Comparison of ENCODE assay signal across 21 cellular contexts in genomic region chr11:34232810-34233209, GRCh38.
DNase-seq lines count a peak whose midpoint lies in the region; ATAC-seq, FAIRE-seq and TF ChIP-seq lines count a peak whose summit lies in the region.
"Had no signal": no experiment of that assay in that cellular context is flagged by ENCODE, and none has a peak within 500 bp of the region (broad histone marks: within the 10 kb centered on the region; RNA-seq: fewer than 3 reads in every experiment).

No MANE protein-coding gene starts in this region.

- no peak overlapping the region for H3K27ac ChIP-seq in kidney (ENCODE audit: low read depth in 2 of 2, low read length in 2 of 2)
- H3K27ac ChIP-seq: C4-2B had no signal

- no peak for DNase-seq in activated naive CD8-positive, alpha-beta T cell treated with anti-CD3 and anti-CD28 coated beads, Interleukin-2, amount 50 U/mL, for 24 hours
- no peak for DNase-seq in activated naive CD8-positive, alpha-beta T cell treated with anti-CD3 and anti-CD28 coated beads for 36 hours
- DNase-seq in GM12891 (ENCODE audit: insufficient read length, low spot score): no peak
- DNase-seq in activated T-helper 1 cell treated with anti-CD3 and anti-CD28 coated beads, Interleukin-12 subunit alpha, Interleukin-12 subunit beta, Interleukin-2, Interleukin-4 antibody, amounts not matched to agents 30 ng/mL and 10 ng/mL and 1 ng/mL, durations not matched to agents 14 hours and 24 hours and 36 hours (ENCODE audit: low spot score): no peak
- no peak for DNase-seq in kidney
- DNase-seq: ACHN; CD8-positive, alpha-beta T cell; COR-L47; DMS153; DND-41; GDM1; HCEC 1CT; HFFc6 had no signal

- H3K4me1 Mint-ChIP-seq in activated naive CD8-positive, alpha-beta T cell treated with anti-CD3 and anti-CD28 coated beads, Interleukin-2, amount 50 U/mL, for 24 hours: peaks cover 67% of the 10 kb centered on the region
- H3K4me1 Mint-ChIP-seq in activated naive CD8-positive, alpha-beta T cell treated with anti-CD3 and anti-CD28 coated beads for 36 hours: peaks cover 44% of the 10 kb centered on the region
- peaks cover 52% of the 10 kb centered on the region for H3K4me1 Mint-ChIP-seq in activated T-helper 1 cell treated with anti-CD3 and anti-CD28 coated beads, Interleukin-12 subunit alpha, Interleukin-12 subunit beta, Interleukin-2, Interleukin-4 antibody, amounts not matched to agents 30 ng/mL and 10 ng/mL and 1 ng/mL, durations not matched to agents 14 hours and 24 hours and 36 hours (ENCODE audit: low read depth)
- peaks cover 53% of the 10 kb centered on the region for H3K4me1 Mint-ChIP-seq in stimulated activated memory B cell treated with anti-CD40 and anti-IgM and Interleukin-4, amounts not matched to agents 10 μg/mL and 1 μg/mL and 100 μg/mL, for 72 hours

- peak overlapping the region; percentile 60 for H3K27ac Mint-ChIP-seq in activated naive CD8-positive, alpha-beta T cell treated with anti-CD3 and anti-CD28 coated beads, Interleukin-2, amount 50 U/mL, for 24 hours
- no peak overlapping the region for H3K27ac Mint-ChIP-seq in activated naive CD8-positive, alpha-beta T cell treated with anti-CD3 and anti-CD28 coated beads for 36 hours
- H3K27ac Mint-ChIP-seq in activated T-helper 1 cell treated with anti-CD3 and anti-CD28 coated beads, Interleukin-12 subunit alpha, Interleukin-12 subunit beta, Interleukin-2, Interleukin-4 antibody, amounts not matched to agents 30 ng/mL and 10 ng/mL and 1 ng/mL, durations not matched to agents 14 hours and 24 hours and 36 hours: peak overlapping the region; percentile 52
- peak overlapping the region; percentile 95 for H3K27ac Mint-ChIP-seq in stimulated activated memory B cell treated with anti-CD40 and anti-IgM and Interleukin-4, amounts not matched to agents 10 μg/mL and 1 μg/mL and 100 μg/mL, for 72 hours
- H3K27ac Mint-ChIP-seq: CD8-positive, alpha-beta T cell; HFFc6 had no signal

- H3K9ac ChIP-seq in kidney (ENCODE audit: low read length in 2 of 2): no peak overlapping the region

- no peaks in the 10 kb centered on the region for H3K36me3 ChIP-seq in kidney (ENCODE audit: control insufficient read depth in 1 of 2, insufficient read depth in 2 of 2, low read length in 2 of 2)

- H3K4me3 ChIP-seq in kidney (ENCODE audit: low read length in 2 of 2): no peak overlapping the region
- H3K4me3 ChIP-seq: K562 had no signal

- no peak overlapping the region for H3K4me3 Mint-ChIP-seq in activated naive CD8-positive, alpha-beta T cell treated with anti-CD3 and anti-CD28 coated beads, Interleukin-2, amount 50 U/mL, for 24 hours
- H3K4me3 Mint-ChIP-seq in activated naive CD8-positive, alpha-beta T cell treated with anti-CD3 and anti-CD28 coated beads for 36 hours: no peak overlapping the region
- no peak overlapping the region for H3K4me3 Mint-ChIP-seq in activated T-helper 1 cell treated with anti-CD3 and anti-CD28 coated beads, Interleukin-12 subunit alpha, Interleukin-12 subunit beta, Interleukin-2, Interleukin-4 antibody, amounts not matched to agents 30 ng/mL and 10 ng/mL and 1 ng/mL, durations not matched to agents 14 hours and 24 hours and 36 hours
- H3K4me3 Mint-ChIP-seq in stimulated activated memory B cell treated with anti-CD40 and anti-IgM and Interleukin-4, amounts not matched to agents 10 μg/mL and 1 μg/mL and 100 μg/mL, for 72 hours: no peak overlapping the region
- H3K4me3 Mint-ChIP-seq: CD8-positive, alpha-beta T cell; HFFc6 had no signal

- no peak for TF ChIP-seq POLR2A in GM12891 (IDR thresholded peaks at IDR 0.05; ENCODE audit: low read depth, low read length)

- no peaks in the 10 kb centered on the region for H3K36me3 Mint-ChIP-seq in activated naive CD8-positive, alpha-beta T cell treated with anti-CD3 and anti-CD28 coated beads, Interleukin-2, amount 50 U/mL, for 24 hours (ENCODE audit: low read depth)
- H3K36me3 Mint-ChIP-seq in activated naive CD8-positive, alpha-beta T cell treated with anti-CD3 and anti-CD28 coated beads for 36 hours: no peaks in the 10 kb centered on the region
- peaks cover 7% of the 10 kb centered on the region for H3K36me3 Mint-ChIP-seq in activated T-helper 1 cell treated with anti-CD3 and anti-CD28 coated beads, Interleukin-12 subunit alpha, Interleukin-12 subunit beta, Interleukin-2, Interleukin-4 antibody, amounts not matched to agents 30 ng/mL and 10 ng/mL and 1 ng/mL, durations not matched to agents 14 hours and 24 hours and 36 hours (ENCODE audit: low read depth)
- H3K36me3 Mint-ChIP-seq in stimulated activated memory B cell treated with anti-CD40 and anti-IgM and Interleukin-4, amounts not matched to agents 10 μg/mL and 1 μg/mL and 100 μg/mL, for 72 hours: peaks cover 5% of the 10 kb centered on the region
- H3K36me3 Mint-ChIP-seq: CD8-positive, alpha-beta T cell had no signal

- FAIRE-seq in GM12891 (lab: Jason Lieb, UNC) (peak; percentile 54), kidney (lab: Jason Lieb, UNC) (no peak)
- FAIRE-seq: D721Med, GM19239, H1, K562 had no signal

- peaks cover 0 to 9% of the 10 kb centered on the region in 2 donors for H3K4me1 ChIP-seq in kidney (ENCODE audit: control insufficient read depth in 1 of 2, insufficient read depth in 1 of 2, low read depth in 1 of 2, low read length in 2 of 2)

- H3K9me3 Mint-ChIP-seq in activated naive CD8-positive, alpha-beta T cell treated with anti-CD3 and anti-CD28 coated beads, Interleukin-2, amount 50 U/mL, for 24 hours: no peaks in the 10 kb centered on the region
- H3K9me3 Mint-ChIP-seq in activated naive CD8-positive, alpha-beta T cell treated with anti-CD3 and anti-CD28 coated beads for 36 hours: no peaks in the 10 kb centered on the region
- no peaks in the 10 kb centered on the region for H3K9me3 Mint-ChIP-seq in activated T-helper 1 cell treated with anti-CD3 and anti-CD28 coated beads, Interleukin-12 subunit alpha, Interleukin-12 subunit beta, Interleukin-2, Interleukin-4 antibody, amounts not matched to agents 30 ng/mL and 10 ng/mL and 1 ng/mL, durations not matched to agents 14 hours and 24 hours and 36 hours
- no peaks in the 10 kb centered on the region for H3K9me3 Mint-ChIP-seq in stimulated activated memory B cell treated with anti-CD40 and anti-IgM and Interleukin-4, amounts not matched to agents 10 μg/mL and 1 μg/mL and 100 μg/mL, for 72 hours
- H3K9me3 Mint-ChIP-seq: CD8-positive, alpha-beta T cell; HFFc6 had no signal

- TF ChIP-seq CTCF in kidney (IDR thresholded peaks at IDR 0.05; ENCODE audit: borderline replicate concordance, extremely low read depth, insufficient read depth): no peak

- no peaks in the 10 kb centered on the region for H3K9me3 ChIP-seq in kidney (ENCODE audit: control insufficient read depth in 1 of 2, low read length in 2 of 2)

- intact Hi-C loops in activated T-helper 1 cell treated with anti-CD3 and anti-CD28 coated beads, Interleukin-12 subunit alpha, Interleukin-12 subunit beta, Interleukin-2, Interleukin-4 antibody, amounts not matched to agents 30 ng/mL and 10 ng/mL and 1 ng/mL, durations not matched to agents 14 hours and 24 hours and 36 hours (cut with micrococcal nuclease): loop anchor here (10.0 kb wide), 1 partner anchor 1338 kb away; the partner anchor contains the start of gene QSER1
- intact Hi-C loops in kidney (cut with DNase I): no loop called here

- ATAC-seq in activated naive CD8-positive, alpha-beta T cell treated with anti-CD3 and anti-CD28 coated beads, Interleukin-2, amount 50 U/mL, for 24 hours: no peak
- peak; percentile 25 for ATAC-seq in stimulated activated memory B cell treated with anti-CD40 and anti-IgM and Interleukin-4, amounts not matched to agents 10 μg/mL and 1 μg/mL and 100 μg/mL, for 72 hours
- ATAC-seq in GM19324 (IDR thresholded peaks at IDR 0.05; ENCODE audit: low FRiP score, unreplicated experiment) (no peak), HG02973 (IDR thresholded peaks at IDR 0.05; ENCODE audit: unreplicated experiment) (no peak)
- ATAC-seq: CD8-positive, alpha-beta T cell; K562 had no signal

- H3K27me3 Mint-ChIP-seq in activated naive CD8-positive, alpha-beta T cell treated with anti-CD3 and anti-CD28 coated beads, Interleukin-2, amount 50 U/mL, for 24 hours: no peaks in the 10 kb centered on the region
- H3K27me3 Mint-ChIP-seq in activated naive CD8-positive, alpha-beta T cell treated with anti-CD3 and anti-CD28 coated beads for 36 hours: no peaks in the 10 kb centered on the region
- H3K27me3 Mint-ChIP-seq in activated T-helper 1 cell treated with anti-CD3 and anti-CD28 coated beads, Interleukin-12 subunit alpha, Interleukin-12 subunit beta, Interleukin-2, Interleukin-4 antibody, amounts not matched to agents 30 ng/mL and 10 ng/mL and 1 ng/mL, durations not matched to agents 14 hours and 24 hours and 36 hours (ENCODE audit: insufficient read depth): peaks cover 5% of the 10 kb centered on the region
- H3K27me3 Mint-ChIP-seq in stimulated activated memory B cell treated with anti-CD40 and anti-IgM and Interleukin-4, amounts not matched to agents 10 μg/mL and 1 μg/mL and 100 μg/mL, for 72 hours: no peaks in the 10 kb centered on the region

TF ChIP-seq in GM12891, 5 proteins besides CTCF, POLR2A, EP300 and RAD21:
- TF ChIP-seq POU2F2 (IDR thresholded peaks at IDR 0.05; ENCODE audit: low read depth, low read length) (no peak), PAX5 (IDR thresholded peaks at IDR 0.05; ENCODE audit: insufficient read depth, low read length, severe bottlenecking) (no peak), TAF1 (IDR thresholded peaks at IDR 0.05; ENCODE audit: low read depth, low read length) (no peak), SPI1 (IDR thresholded peaks at IDR 0.05; ENCODE audit: low read depth, low read length) (no peak), POLR2AphosphoS5 (IDR thresholded peaks at IDR 0.05; ENCODE audit: low read depth, low read length) (no peak)
